In genomic region chr3:78972617-78973301, GRCh38 we compare ENCODE assay signal across 2 cellular contexts.
TF ChIP-seq lines count a peak whose summit lies in the region.

No MANE protein-coding gene starts in this region.

TF ChIP-seq in HEK293, 187 proteins besides CTCF, POLR2A, EP300 and RAD21 (continued from another document):
- TF ChIP-seq PRDM10 (tag by site-specific recombination; IDR thresholded peaks at IDR 0.05), result peak; percentile 28; the same call in 1 of the 2 replicates

TF ChIP-seq in HepG2, 621 proteins besides CTCF, POLR2A, EP300 and RAD21 (continued from another document):
- no peak for TF ChIP-seq MLX (CRISPR knock-in tag; IDR thresholded peaks at IDR 0.05)
- TF ChIP-seq, protein P1, sequence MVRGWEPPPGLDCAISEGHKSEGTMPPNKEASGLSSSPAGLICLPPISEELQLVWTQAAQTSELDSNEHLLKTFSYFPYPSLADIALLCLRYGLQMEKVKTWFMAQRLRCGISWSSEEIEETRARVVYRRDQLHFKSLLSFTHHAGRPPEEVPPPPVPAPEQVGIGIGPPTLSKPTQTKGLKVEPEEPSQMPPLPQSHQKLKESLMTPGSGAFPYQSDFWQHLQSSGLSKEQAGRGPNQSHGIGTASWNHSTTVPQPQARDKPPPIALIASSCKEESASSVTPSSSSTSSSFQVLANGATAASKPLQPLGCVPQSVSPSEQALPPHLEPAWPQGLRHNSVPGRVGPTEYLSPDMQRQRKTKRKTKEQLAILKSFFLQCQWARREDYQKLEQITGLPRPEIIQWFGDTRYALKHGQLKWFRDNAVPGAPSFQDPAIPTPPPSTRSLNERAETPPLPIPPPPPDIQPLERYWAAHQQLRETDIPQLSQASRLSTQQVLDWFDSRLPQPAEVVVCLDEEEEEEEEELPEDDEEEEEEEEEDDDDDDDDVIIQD (CRISPR knock-in tag; IDR thresholded peaks at IDR 0.05; ENCODE audit: low read depth), result peak; percentile 46; the same call in 1 of the 2 replicates
